1 cellular context compared by ENCODE assay signal in the genomic region with DNA sequence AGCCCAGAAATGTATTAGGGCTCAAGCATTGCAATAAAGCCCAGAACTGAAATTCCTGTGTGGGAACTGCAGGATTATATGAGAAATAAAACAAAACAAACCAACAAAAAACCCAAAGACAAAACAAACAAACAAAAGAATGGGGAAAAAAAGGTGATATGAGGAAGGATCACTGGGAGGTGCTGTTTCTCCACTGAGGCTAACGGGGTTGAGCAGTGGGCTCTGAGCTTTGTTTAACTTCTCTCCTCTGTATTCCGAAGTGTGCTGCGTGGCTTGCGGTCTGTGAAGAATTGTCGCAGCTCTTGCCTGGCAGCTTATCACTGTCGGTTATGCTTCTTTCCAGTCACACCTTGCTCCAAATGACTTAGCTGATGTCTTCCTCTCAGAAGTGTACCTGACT.
TF ChIP-seq lines count a peak whose summit lies in the region.

No MANE protein-coding gene starts in this region.

TF ChIP-seq in HepG2, 621 proteins besides CTCF, POLR2A, EP300 and RAD21:
- TF ChIP-seq, protein P1, sequence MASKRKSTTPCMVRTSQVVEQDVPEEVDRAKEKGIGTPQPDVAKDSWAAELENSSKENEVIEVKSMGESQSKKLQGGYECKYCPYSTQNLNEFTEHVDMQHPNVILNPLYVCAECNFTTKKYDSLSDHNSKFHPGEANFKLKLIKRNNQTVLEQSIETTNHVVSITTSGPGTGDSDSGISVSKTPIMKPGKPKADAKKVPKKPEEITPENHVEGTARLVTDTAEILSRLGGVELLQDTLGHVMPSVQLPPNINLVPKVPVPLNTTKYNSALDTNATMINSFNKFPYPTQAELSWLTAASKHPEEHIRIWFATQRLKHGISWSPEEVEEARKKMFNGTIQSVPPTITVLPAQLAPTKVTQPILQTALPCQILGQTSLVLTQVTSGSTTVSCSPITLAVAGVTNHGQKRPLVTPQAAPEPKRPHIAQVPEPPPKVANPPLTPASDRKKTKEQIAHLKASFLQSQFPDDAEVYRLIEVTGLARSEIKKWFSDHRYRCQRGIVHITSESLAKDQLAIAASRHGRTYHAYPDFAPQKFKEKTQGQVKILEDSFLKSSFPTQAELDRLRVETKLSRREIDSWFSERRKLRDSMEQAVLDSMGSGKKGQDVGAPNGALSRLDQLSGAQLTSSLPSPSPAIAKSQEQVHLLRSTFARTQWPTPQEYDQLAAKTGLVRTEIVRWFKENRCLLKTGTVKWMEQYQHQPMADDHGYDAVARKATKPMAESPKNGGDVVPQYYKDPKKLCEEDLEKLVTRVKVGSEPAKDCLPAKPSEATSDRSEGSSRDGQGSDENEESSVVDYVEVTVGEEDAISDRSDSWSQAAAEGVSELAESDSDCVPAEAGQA (IDR thresholded peaks at IDR 0.05; ENCODE audit: low read depth): no peak
- TF ChIP-seq, protein P1 (CRISPR knock-in tag; IDR thresholded peaks at IDR 0.05; ENCODE audit: borderline replicate concordance): no peak
- TF ChIP-seq KDM5A (IDR thresholded peaks at IDR 0.05; ENCODE audit: borderline replicate concordance, low read length) (no peak), STAG1 (CRISPR knock-in tag; IDR thresholded peaks at IDR 0.05) (peak; percentile 56)
